Comparison of ENCODE assay signal across 18 cellular contexts in the genomic region with DNA sequence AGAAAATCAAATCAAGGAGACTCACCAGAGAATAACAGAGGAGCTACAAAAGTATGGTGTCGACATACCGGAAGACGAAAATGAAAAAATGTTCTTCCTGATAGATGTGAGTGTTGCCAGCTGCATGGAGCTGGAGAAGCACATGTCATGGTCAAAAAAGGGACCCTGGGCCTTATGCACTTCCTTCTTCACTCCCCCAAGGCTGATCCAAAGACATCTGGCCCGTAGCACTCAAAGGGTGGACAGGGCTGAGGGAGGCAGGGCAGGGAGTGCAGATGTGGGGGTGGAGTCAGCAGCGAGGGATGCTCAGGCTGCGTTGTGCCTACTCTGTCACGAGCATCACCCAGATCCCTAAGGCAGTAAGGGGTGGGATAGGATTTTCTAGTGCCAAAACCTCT. TPM values are rescaled to one million over a fixed set of nuclear protein-coding genes. Genes with fewer than 3 reads are reported as not detected.
DNase-seq lines count a peak whose midpoint lies in the region; ATAC-seq and TF ChIP-seq lines count a peak whose summit lies in the region.
"Had no signal": no experiment of that assay in that cellular context is flagged by ENCODE, and none has a peak within 500 bp of the region (broad histone marks: within the 10 kb centered on the region; RNA-seq: fewer than 3 reads in every experiment).

No MANE protein-coding gene starts in this region.

- peak overlapping the region; percentile 34 for H3K27ac Mint-ChIP-seq in activated naive CD8-positive, alpha-beta T cell
- H3K27ac Mint-ChIP-seq in activated naive CD8-positive, alpha-beta T cell treated with anti-CD3 and anti-CD28 coated beads for 36 hours: no peak overlapping the region
- H3K27ac Mint-ChIP-seq: B cell had no signal

- intact Hi-C loops in transverse colon (cut with DNase I; ENCODE audit: low total_unique reads): loop anchor here (10.0 kb wide), 1 partner anchor 189 kb away; no protein-coding TSS in a partner anchor

- H3K27ac ChIP-seq in fibroblast of lung (ENCODE audit: insufficient read depth, low read length) (no peak overlapping the region), transverse colon (no peak overlapping the region)

- H3K9me3 Mint-ChIP-seq in activated naive CD8-positive, alpha-beta T cell (ENCODE audit: low read depth): no peaks in the 10 kb centered on the region
- no peaks in the 10 kb centered on the region for H3K9me3 Mint-ChIP-seq in activated naive CD8-positive, alpha-beta T cell treated with anti-CD3 and anti-CD28 coated beads for 36 hours
- H3K9me3 Mint-ChIP-seq: CD8-positive, alpha-beta T cell had no signal

- H3K36me3 ChIP-seq in fibroblast of lung (ENCODE audit: control insufficient read depth, insufficient read depth, low read length) (no peaks in the 10 kb centered on the region), transverse colon (peaks cover 0 to 33% (median 16%) of the 10 kb centered on the region in 4 donors)

- no peak overlapping the region for H3K4me3 Mint-ChIP-seq in activated naive CD8-positive, alpha-beta T cell
- H3K4me3 Mint-ChIP-seq in activated naive CD8-positive, alpha-beta T cell treated with anti-CD3 and anti-CD28 coated beads for 36 hours: no peak overlapping the region
- H3K4me3 Mint-ChIP-seq: B cell; CD8-positive, alpha-beta T cell had no signal

- no peaks in the 10 kb centered on the region for H3K27me3 ChIP-seq in fibroblast of lung (ENCODE audit: control insufficient read depth, insufficient read depth, low read length)
- H3K27me3 ChIP-seq in transverse colon: no peaks in the 10 kb centered on the region

- H3K4me2 ChIP-seq in fibroblast of lung (ENCODE audit: extremely low read depth, insufficient read depth, low read length): no peak overlapping the region

- no peaks in the 10 kb centered on the region for H4K20me1 ChIP-seq in fibroblast of lung (ENCODE audit: control insufficient read depth, extremely low read depth, insufficient read depth, low read length)

- peak; percentile 14 for TF ChIP-seq POLR2A in GM18951 (IDR thresholded peaks at IDR 0.05; ENCODE audit: extremely low read depth, insufficient read depth, insufficient read length)
- no peak for TF ChIP-seq POLR2A in transverse colon (IDR thresholded peaks at IDR 0.05)

- WGBS in transverse colon (ENCODE audit: low coverage in 1 of 2), 2 donors: 87 to 100% methylated on average over 2 to 7 of the region's 7 CpGs

- no peak for TF ChIP-seq EP300 in transverse colon (IDR thresholded peaks at IDR 0.05; ENCODE audit: low read depth)

- no peaks in the 10 kb centered on the region for H3K4me1 Mint-ChIP-seq in activated naive CD8-positive, alpha-beta T cell (ENCODE audit: low read depth)
- no peaks in the 10 kb centered on the region for H3K4me1 Mint-ChIP-seq in activated naive CD8-positive, alpha-beta T cell treated with anti-CD3 and anti-CD28 coated beads for 36 hours
- H3K4me1 Mint-ChIP-seq: B cell had no signal

- no peaks in the 10 kb centered on the region for H3K4me1 ChIP-seq in fibroblast of lung (ENCODE audit: control insufficient read depth, extremely low read depth, insufficient read depth, low read length)
- no peaks in the 10 kb centered on the region for H3K4me1 ChIP-seq in transverse colon

- no peak overlapping the region for H3K9ac ChIP-seq in fibroblast of lung (ENCODE audit: insufficient read depth, low read length)

- H3K4me3 ChIP-seq in fibroblast of lung (replicated peaks in 1 of 4; ENCODE audit: control extremely low read depth in 1 of 4, insufficient read depth in 1 of 4, low read depth in 3 of 4, low read length in 4 of 4) (no peak overlapping the region), transverse colon (no peak overlapping the region)

- in situ Hi-C loops in GM18951 (cut with MboI; ENCODE audit: low sequenced_read_pairs, unreplicated experiment): no loop called here
- in situ Hi-C loops in transverse colon (cut with MboI; ENCODE audit: low pct_ligation_motif_present in 1 of 4, low pct_unique_long_range_greater_than_20kb in 1 of 4, low sequenced_read_pairs in 3 of 4): no loop called here

- DNase-seq in activated naive CD8-positive, alpha-beta T cell treated with anti-CD3 and anti-CD28 coated beads for 36 hours: no peak
- DNase-seq in fibroblast of lung (ENCODE audit: low read depth in 2 of 2) (no peak), transverse colon (peak; percentile 1), NCI-H82 treated with DMSO at 0.1 percent for 48 hours (lab: John Stamatoyannopoulos, UW; ENCODE audit: unreplicated experiment) (no peak)
- DNase-seq: ACHN; CD8-positive, alpha-beta T cell; HCEC 1CT; IMR-90; NCI-H1417; NCI-H1930; NCI-H2171; NCI-H774; SIG-M5 had no signal

- H3K9me3 ChIP-seq in fibroblast of lung (ENCODE audit: control insufficient read depth, insufficient read depth, low read depth, low read length) (no peaks in the 10 kb centered on the region), transverse colon (no peaks in the 10 kb centered on the region)

- TF ChIP-seq CTCF in fibroblast of lung (conservative IDR thresholded peaks at IDR 0.05 in 1 of 2, IDR thresholded peaks at IDR 0.05 in 1 of 2; ENCODE audit: low read depth in 1 of 2, low read length in 2 of 2) (no peak), transverse colon (IDR thresholded peaks at IDR 0.05) (no peak)

- H2AFZ ChIP-seq in fibroblast of lung (ENCODE audit: low read length): peak overlapping the region; percentile 27

- ATAC-seq in GM19452 (IDR thresholded peaks at IDR 0.05; ENCODE audit: unreplicated experiment): no peak
- ATAC-seq: CD8-positive, alpha-beta T cell; Panc1 had no signal

- H3K36me3 Mint-ChIP-seq in activated naive CD8-positive, alpha-beta T cell: peaks cover 8% of the 10 kb centered on the region
- H3K36me3 Mint-ChIP-seq in activated naive CD8-positive, alpha-beta T cell treated with anti-CD3 and anti-CD28 coated beads for 36 hours: peaks cover 25% of the 10 kb centered on the region

- H3K27me3 Mint-ChIP-seq in activated naive CD8-positive, alpha-beta T cell: no peaks in the 10 kb centered on the region
- no peaks in the 10 kb centered on the region for H3K27me3 Mint-ChIP-seq in activated naive CD8-positive, alpha-beta T cell treated with anti-CD3 and anti-CD28 coated beads for 36 hours
- H3K27me3 Mint-ChIP-seq: B cell had no signal

- no peaks in the 10 kb centered on the region for H3K79me2 ChIP-seq in fibroblast of lung (ENCODE audit: control insufficient read depth, insufficient read depth, low read length)

RNA-seq across cellular contexts. Expression of gene MX1, which starts 19.4 kb away (rescaled TPM):
- 100 to 1,000 TPM; 108 to 109 TPM for total RNA-seq in activated naive CD8-positive, alpha-beta T cell treated with anti-CD3 and anti-CD28 coated beads for 36 hours
- total RNA-seq in fibroblast of lung (17.5 and 35.7 TPM in 2 replicates), transverse colon (10 to 100 TPM; 27.3 to 82.2 (median 61.9) TPM)
- 1.6 and 10.3 TPM in 2 replicates for polyA plus RNA-seq in fibroblast of lung
- polyA plus RNA-seq in fibroblast of lung (2012): 1.3 and 9.5 TPM in 2 replicates
- 2.6 and 19.2 TPM in 2 replicates for polyA minus RNA-seq in fibroblast of lung (ENCODE audit: low replicate concordance)
